Comparison of ENCODE assay signal across 23 cellular contexts in genomic region chrX:138058931-138059330, GRCh38.
"Had no signal": no experiment of that assay in that cellular context is flagged by ENCODE, and none has a peak within 500 bp of the region (broad histone marks: within the 10 kb centered on the region; RNA-seq: fewer than 3 reads in every experiment).

No MANE protein-coding gene starts in this region.

- H3K9me3 ChIP-seq: colonic mucosa, esophagus muscularis mucosa, esophagus squamous epithelium, gastrocnemius medialis, gastroesophageal sphincter, heart left ventricle, heart right ventricle had no signal

- H3K4me3 ChIP-seq: colonic mucosa, coronary artery, dorsolateral prefrontal cortex, esophagus muscularis mucosa, esophagus squamous epithelium, gastrocnemius medialis, gastroesophageal sphincter, heart left ventricle, heart right ventricle had no signal

- H3K27ac ChIP-seq: colonic mucosa, coronary artery, dorsolateral prefrontal cortex, epithelial cell of prostate, esophagus muscularis mucosa, esophagus squamous epithelium, foreskin keratinocyte, gastrocnemius medialis, gastroesophageal sphincter, heart left ventricle, heart right ventricle had no signal

- H3K36me3 ChIP-seq: colonic mucosa, esophagus muscularis mucosa, esophagus squamous epithelium, gastrocnemius medialis, gastroesophageal sphincter, heart left ventricle, heart right ventricle had no signal

- H3K4me1 ChIP-seq: colonic mucosa, esophagus muscularis mucosa, esophagus squamous epithelium, foreskin keratinocyte, gastrocnemius medialis, gastroesophageal sphincter, heart left ventricle, heart right ventricle had no signal

- H3K27me3 ChIP-seq: colonic mucosa, esophagus muscularis mucosa, esophagus squamous epithelium, foreskin keratinocyte, gastrocnemius medialis, gastroesophageal sphincter, heart left ventricle, heart right ventricle had no signal

- DNase-seq: colonic mucosa; cortex of kidney; dermis blood vessel endothelial cell; dorsolateral prefrontal cortex; effector CD4-positive, alpha-beta T cell; effector CD8-positive, alpha-beta T cell; effector memory CD4-positive, alpha-beta T cell; effector memory CD8-positive, alpha-beta T cell; endodermal cell; erythroblast; esophagus squamous epithelium; foreskin fibroblast; foreskin keratinocyte; foreskin melanocyte; gastrocnemius medialis; glutamatergic neuron; head of caudate nucleus; heart left ventricle; heart right ventricle had no signal
